25 cellular contexts compared by ENCODE assay signal in the genomic region with DNA sequence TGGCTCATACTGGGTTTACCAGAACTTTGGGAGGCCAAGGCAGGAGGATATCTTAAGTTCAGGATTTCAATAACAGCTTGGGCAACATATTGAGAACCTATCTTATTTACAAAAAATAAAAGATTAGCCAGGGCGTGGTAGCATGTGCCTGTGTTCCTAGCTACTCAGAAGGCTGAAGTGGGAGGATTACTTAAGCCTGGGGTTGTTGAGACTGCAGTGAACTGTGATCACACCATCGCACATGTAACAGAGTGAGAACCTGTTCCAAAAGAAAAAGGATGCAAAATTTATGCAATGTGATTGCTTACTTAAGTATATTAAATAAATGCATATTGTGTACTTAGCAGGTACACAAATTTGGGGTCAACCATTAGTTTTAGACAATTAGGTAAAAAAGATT.
"Had no signal": no experiment of that assay in that cellular context is flagged by ENCODE, and none has a peak within 500 bp of the region (broad histone marks: within the 10 kb centered on the region; RNA-seq: fewer than 3 reads in every experiment).

No MANE protein-coding gene starts in this region.

- H3K36me3 ChIP-seq: breast epithelium, SJSA1 had no signal

- H3K4me2 ChIP-seq: KMS-11 had no signal

- H3K27me3 ChIP-seq: breast epithelium, SJSA1 had no signal

- H3K4me1 ChIP-seq: breast epithelium, SJSA1 had no signal

- H3K27me3 Mint-ChIP-seq: activated naive CD4-positive, alpha-beta T cell treated with anti-CD3 and anti-CD28 coated beads, Interleukin-2, amount 50 U/mL, for 24 hours; activated T-cell treated with anti-CD3 and anti-CD28 coated beads, Interleukin-2, amount 50 U/mL, for 24 hours had no signal

- H3K4me3 ChIP-seq: breast epithelium, SJSA1 had no signal

- H3K4me3 Mint-ChIP-seq: activated CD8-positive, alpha-beta T cell treated with anti-CD3 and anti-CD28 coated beads, Interleukin-2, amount 10 ng/mL, durations not matched to agents 7 days and 5 days; activated naive CD4-positive, alpha-beta T cell treated with anti-CD3 and anti-CD28 coated beads, Interleukin-2, amount 50 U/mL, for 24 hours; activated T-cell treated with anti-CD3 and anti-CD28 coated beads, Interleukin-2, amount 50 U/mL, for 24 hours; activated T-helper 1 cell treated with anti-CD3 and anti-CD28 coated beads, Interleukin-12 subunit alpha, Interleukin-12 subunit beta, Interleukin-2, Interleukin-4 antibody, amounts not matched to agents 30 ng/mL and 10 ng/mL and 1 ng/mL, durations not matched to agents 14 hours and 24 hours and 36 hours; WTC11 had no signal

- H3K9me3 ChIP-seq: breast epithelium, SJSA1 had no signal

- ATAC-seq: activated CD8-positive, alpha-beta T cell treated with anti-CD3 and anti-CD28 coated beads, Interleukin-2, amount 10 ng/mL, durations not matched to agents 7 days and 5 days; Panc1; SK-N-SH treated with all-trans-retinoic acid at 6 μM for 48 hours; WTC11 had no signal

- DNase-seq: activated CD4-positive, alpha-beta T cell treated with anti-CD3 and anti-CD28 coated beads for 48 hours; activated CD4-positive, alpha-beta T cell treated with anti-CD3 and anti-CD28 coated beads, Interleukin-2, amount 50 U/mL, for 4 hours; activated CD4-positive, CD25-positive, alpha-beta regulatory T cell treated with anti-CD3 and anti-CD28 coated beads, Interleukin-2, amount 50 U/mL, for 72 hours; activated CD8-positive, alpha-beta T cell treated with anti-CD3 and anti-CD28 coated beads, Interleukin-2, amount 10 ng/mL, durations not matched to agents 7 days and 5 days; activated effector memory CD4-positive, alpha-beta T cell treated with Interleukin-2 at 50 U/mL for 16 hours; activated naive CD4-positive, alpha-beta T cell; activated T-cell treated with anti-CD3 and anti-CD28 coated beads, Interleukin-2, amount 50 U/mL, for 24 hours; aorta; central memory CD4-positive, alpha-beta T cell; NCI-H1092; NCI-H2029; NCI-H2107; NCI-H526 treated with DMSO at 0.1 percent for 48 hours; NCI-H82; RPMI8226; SHP77; SW 1271 had no signal

- H3K27ac Mint-ChIP-seq: activated CD8-positive, alpha-beta T cell treated with anti-CD3 and anti-CD28 coated beads, Interleukin-2, amount 10 ng/mL, durations not matched to agents 7 days and 5 days; activated naive CD4-positive, alpha-beta T cell treated with anti-CD3 and anti-CD28 coated beads, Interleukin-2, amount 50 U/mL, for 24 hours; activated T-cell treated with anti-CD3 and anti-CD28 coated beads, Interleukin-2, amount 50 U/mL, for 24 hours; activated T-helper 1 cell treated with anti-CD3 and anti-CD28 coated beads, Interleukin-12 subunit alpha, Interleukin-12 subunit beta, Interleukin-2, Interleukin-4 antibody, amounts not matched to agents 30 ng/mL and 10 ng/mL and 1 ng/mL, durations not matched to agents 14 hours and 24 hours and 36 hours; WTC11 had no signal

- H3K9ac ChIP-seq: KMS-11 had no signal

- H3K4me1 Mint-ChIP-seq: activated naive CD4-positive, alpha-beta T cell treated with anti-CD3 and anti-CD28 coated beads, Interleukin-2, amount 50 U/mL, for 24 hours; WTC11 had no signal

- H3K36me3 Mint-ChIP-seq: activated naive CD4-positive, alpha-beta T cell treated with anti-CD3 and anti-CD28 coated beads, Interleukin-2, amount 50 U/mL, for 24 hours; WTC11 had no signal

- H3K27ac ChIP-seq: breast epithelium, KMS-11, SJSA1 had no signal
